9 cellular contexts compared by ENCODE assay signal in the genomic region with DNA sequence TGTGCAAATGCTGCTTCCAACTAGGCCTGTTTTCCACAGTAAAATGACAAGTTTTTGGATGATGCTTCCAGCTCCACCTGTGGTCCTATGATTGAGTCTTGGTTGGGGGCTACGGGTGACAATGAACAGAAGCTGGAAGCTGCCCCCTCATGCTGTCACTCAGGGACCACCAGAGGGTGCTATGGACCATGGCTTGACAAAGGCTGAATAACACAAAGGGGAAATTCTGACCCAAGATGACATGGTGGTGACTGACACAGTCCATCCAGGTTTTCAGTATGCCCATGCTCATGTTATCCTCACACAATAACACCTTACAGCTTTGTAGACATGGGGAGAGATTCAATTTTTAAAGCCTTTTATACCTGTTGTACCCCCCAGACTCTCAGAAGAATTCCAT. TPM values are rescaled to one million over a fixed set of nuclear protein-coding genes. Genes with fewer than 3 reads are reported as not detected.
DNase-seq lines count a peak whose midpoint lies in the region; ATAC-seq, FAIRE-seq and TF ChIP-seq lines count a peak whose summit lies in the region.
"Had no signal": no experiment of that assay in that cellular context is flagged by ENCODE, and none has a peak within 500 bp of the region (broad histone marks: within the 10 kb centered on the region; RNA-seq: fewer than 3 reads in every experiment).

No MANE protein-coding gene starts in this region.

- CTCF ChIA-PET in A549 (lab: Yijun Ruan, JAX) = interaction anchor here (0.7 to 2.7 kb wide), 14 partner anchors 8 to 447 kb away, joined by 3 to 15 read pairs (median 4); no protein-coding TSS in a partner anchor

- H3F3A ChIP-seq in OCI-LY1 (ENCODE audit: insufficient read depth, low read length) = no peaks in the 10 kb centered on the region

- H4K20me1 ChIP-seq in OCI-LY1 (ENCODE audit: insufficient read depth, low read length) = no peaks in the 10 kb centered on the region

- peak; percentile 48 to 54 for TF ChIP-seq RAD21 in A549 (conservative IDR thresholded peaks at IDR 0.05 in 1 of 2, IDR thresholded peaks at IDR 0.05 in 1 of 2)

- no peaks in the 10 kb centered on the region for H3K27me3 Mint-ChIP-seq in activated T-helper 17 cell treated with anti-CD3 and anti-CD28 coated beads, Interleukin-2, amount 50 U/mL, for 72 hours

- TF ChIP-seq POLR2A in A549 (IDR thresholded peaks at IDR 0.05; ENCODE audit: low read length) = no peak

- no peak overlapping the region for H3K9ac ChIP-seq in OCI-LY1 (ENCODE audit: low read length)

- TF ChIP-seq EP300 in A549 (IDR thresholded peaks at IDR 0.05) = no peak

- POLR2A ChIA-PET in A549 (lab: Yijun Ruan, JAX) = no interaction called here

- no peak overlapping the region for H3K4me2 ChIP-seq in A549
- no peak overlapping the region for H3K4me2 ChIP-seq in OCI-LY1 (ENCODE audit: low read length)

- H3K79me2 ChIP-seq in OCI-LY1 (ENCODE audit: insufficient read depth, low read length) = no peaks in the 10 kb centered on the region

- H3K4me3 ChIP-seq in A549 = no peak overlapping the region
- no peak overlapping the region for H3K4me3 ChIP-seq in GM12865 (ENCODE audit: low read depth, low read length)
- H3K4me3 ChIP-seq in OCI-LY1 (ENCODE audit: low read depth, low read length, poor library complexity, severe bottlenecking) = no peak overlapping the region
- H3K4me3 ChIP-seq in fibroblast of mammary gland (ENCODE audit: control insufficient read depth, low read depth, low read length) = no peak overlapping the region

- H3K27ac ChIP-seq in A549 = no peak overlapping the region
- H3K27ac ChIP-seq in OCI-LY1 (ENCODE audit: low read depth, low read length, poor library complexity, severe bottlenecking) = no peak overlapping the region

- no peaks in the 10 kb centered on the region for H3K9me2 ChIP-seq in OCI-LY1 (ENCODE audit: low read depth, low read length)

- H3K27me3 ChIP-seq in OCI-LY1 (ENCODE audit: insufficient read depth, low read length) = no peaks in the 10 kb centered on the region

- H3K9me3 ChIP-seq in A549 (no peaks in the 10 kb centered on the region), OCI-LY1 (ENCODE audit: low read length) (peaks cover 5% of the 10 kb centered on the region; the same call in 1 of the 2 replicates)

- FAIRE-seq in A549 (lab: Jason Lieb, UNC) = no peak

- 56% methylated on average over 1 of the region's 1 CpG for WGBS in A549 (ENCODE audit: missing lambda C conversion rate)

- H3K4me1 ChIP-seq in A549 (no peaks in the 10 kb centered on the region), OCI-LY1 (ENCODE audit: insufficient read depth, low read length, severe bottlenecking) (peaks cover 2% of the 10 kb centered on the region)

- peaks cover 4% of the 10 kb centered on the region for H3K9me3 Mint-ChIP-seq in activated T-helper 17 cell treated with anti-CD3 and anti-CD28 coated beads, Interleukin-2, amount 50 U/mL, for 72 hours

- no peak overlapping the region for H2AFZ ChIP-seq in OCI-LY1 (ENCODE audit: low read length)

- peaks cover 63% of the 10 kb centered on the region for H3K36me3 Mint-ChIP-seq in activated T-helper 17 cell treated with anti-CD3 and anti-CD28 coated beads, Interleukin-2, amount 50 U/mL, for 72 hours (ENCODE audit: low read depth)

- H3K27ac Mint-ChIP-seq in activated T-helper 17 cell treated with anti-CD3 and anti-CD28 coated beads, Interleukin-2, amount 50 U/mL, for 72 hours = no peak overlapping the region

- peak; percentile 66 to 80; a peak in 5 of 6 replicates for ATAC-seq in A549
- ATAC-seq in activated T-helper 17 cell treated with anti-CD3 and anti-CD28 coated beads, Interleukin-2, amount 50 U/mL, for 72 hours (replicated peaks) = no peak

- no peaks in the 10 kb centered on the region; the same call in 1 of the 2 replicates for H3K36me3 ChIP-seq in OCI-LY1 (ENCODE audit: insufficient read depth, low read length)

- peak in 1 of 2 experiments; percentile 37 for DNase-seq in A549 (ENCODE audit: low read depth in 1 of 2, low spot score in 1 of 2)
- peak; percentile 51 for DNase-seq in GM12865 (ENCODE audit: low read depth)
- DNase-seq in fibroblast of mammary gland (ENCODE audit: low read depth) = peak; percentile 31
- no peak for DNase-seq in COLO668 (lab: John Stamatoyannopoulos, UW; ENCODE audit: unreplicated experiment)
- no peak for DNase-seq in ecto neural progenitor cell (ENCODE audit: low spot score)
- DNase-seq in CD1c-positive myeloid dendritic cell (ENCODE audit: extremely low spot score) = no peak
- DNase-seq: effector memory CD4-positive, alpha-beta T cell had no signal

- peak; percentile 51 for TF ChIP-seq CTCF in A549 (IDR thresholded peaks at IDR 0.05)
- TF ChIP-seq CTCF in GM12865 (IDR thresholded peaks at IDR 0.05; ENCODE audit: insufficient read depth, low read depth, low read length, missing control alignments) = peak; percentile 54
- TF ChIP-seq CTCF in OCI-LY1 (IDR thresholded peaks at IDR 0.05; ENCODE audit: low read length) = peak; percentile 72
- peak; percentile 48 for TF ChIP-seq CTCF in fibroblast of mammary gland (conservative IDR thresholded peaks at IDR 0.05; ENCODE audit: control insufficient read depth, insufficient read depth, low read depth, low read length)

- peaks cover 8% of the 10 kb centered on the region for H3K4me1 Mint-ChIP-seq in activated T-helper 17 cell treated with anti-CD3 and anti-CD28 coated beads, Interleukin-2, amount 50 U/mL, for 72 hours

- no peak overlapping the region for H3K4me3 Mint-ChIP-seq in activated T-helper 17 cell treated with anti-CD3 and anti-CD28 coated beads, Interleukin-2, amount 50 U/mL, for 72 hours

TF ChIP-seq in A549, 52 proteins besides CTCF, POLR2A, EP300 and RAD21:
- no peak for TF ChIP-seq CBX8 (IDR thresholded peaks at IDR 0.05)
- no peak for TF ChIP-seq REST (IDR thresholded peaks at IDR 0.05)
- TF ChIP-seq SMC3 (IDR thresholded peaks at IDR 0.05) = peak; percentile 32; the same call in 1 of the 3 replicates
- TF ChIP-seq JUNB (IDR thresholded peaks at IDR 0.05) = no peak
- peak; percentile 56 for TF ChIP-seq POLR2AphosphoS2 (conservative IDR thresholded peaks at IDR 0.05; ENCODE audit: low read length)
- no peak for TF ChIP-seq HOXA7 (CRISPR knock-in tag; IDR thresholded peaks at IDR 0.05)

RNA-seq across cellular contexts. Expression of gene SAP30L, which starts 23.9 kb away (rescaled TPM):
- polyA plus RNA-seq in A549 (2011; rRNA removed) = 40.8 and 50.3 TPM in 2 replicates
- 19.1 and 19.2 TPM in 2 replicates for polyA plus RNA-seq in A549 (2012; cell fraction: cytosol; rRNA removed)
- 6.5 and 8.6 TPM in 2 replicates for polyA plus RNA-seq in A549 (2012; cell fraction: nucleus; rRNA removed)
- 23.5 to 25.3 TPM (median 24.9 TPM) in 3 replicates for polyA plus RNA-seq in A549 (2017; fragmentation: RNase III; extraction: RNeasy Plus Mini Kit Qiagen cat#74134 plus additional on column Dnase treatment)
- polyA minus RNA-seq in A549 (2011; rRNA and poly(A)+ RNA removed) = 11.7 and 14.5 TPM in 2 replicates
- 10 to 100 TPM; 16.4 to 28.9 TPM for total RNA-seq in activated T-helper 17 cell treated with anti-CD3 and anti-CD28 coated beads, Interleukin-2, amount 50 U/mL, for 72 hours

RNA-seq across cellular contexts. Expression of gene HAND1, which starts 56.2 kb away (rescaled TPM):
- polyA plus RNA-seq in A549 (2011; rRNA removed) (0.04 and 0.08 TPM in 2 replicates), A549 (2017; fragmentation: RNase III; extraction: RNeasy Plus Mini Kit Qiagen cat#74134 plus additional on column Dnase treatment) (0.05 TPM in 1 of 3 replicates, not detected in the others)
- 0.16 and 0.39 TPM in 2 replicates for polyA plus RNA-seq in A549 (2012; cell fraction: cytosol; rRNA removed)
- polyA plus RNA-seq in A549 (2012; cell fraction: nucleus; rRNA removed) = 0.20 TPM in 1 of 2 replicates, not detected in the other
- not detected in 2 replicates for polyA minus RNA-seq in A549 (2011; rRNA and poly(A)+ RNA removed)
- not detected for total RNA-seq in activated T-helper 17 cell treated with anti-CD3 and anti-CD28 coated beads, Interleukin-2, amount 50 U/mL, for 72 hours

Comparison
In these comparisons a context has a peak if more than half of its experiments do, and no peak if none do; other contexts are left out.
1. DNase-seq: peak in GM12865 (single experiment) and fibroblast of mammary gland (single experiment); none in COLO668 (single experiment), ecto neural progenitor cell (single experiment) and CD1c-positive myeloid dendritic cell (single experiment).
2. Peak in every context shown above with its lines, with median percentiles within 50 percentile points of each other: CTCF ChIP-seq.